8 cellular contexts compared by ENCODE assay signal in genomic region chr6:7389451-7390217, GRCh38. TPM values are rescaled to one million over a fixed set of nuclear protein-coding genes. Genes with fewer than 3 reads are reported as not detected.
DNase-seq lines count a peak whose midpoint lies in the region; ATAC-seq and TF ChIP-seq lines count a peak whose summit lies in the region.

CAGE1 (minus strand) TSS chr6:7389742; CDS start chr6:7387173, 2,569 bp downstream.
RIOK1 (plus strand) TSS chr6:7389808; CDS start chr6:7390003, 195 bp downstream.

- H3K36me3 ChIP-seq in GM23338 (ENCODE audit: insufficient read depth) = peaks cover 2% of the 10 kb centered on the region; the same call in 1 of the 2 replicates

- H3K9me2 ChIP-seq in GM23338 (ENCODE audit: insufficient read depth) = no peaks in the 10 kb centered on the region

- ATAC-seq in GM23338 (peak; percentile 99), natural killer cell (peak; percentile 86 to 97 (median 88))
- peak; percentile 98 for ATAC-seq in activated T-helper 17 cell treated with anti-CD3 and anti-CD28 coated beads, Interleukin-2, amount 50 U/mL, for 72 hours (replicated peaks)

- H3K36me3 Mint-ChIP-seq in GM23338 (ENCODE audit: low read depth) (peaks cover 16% of the 10 kb centered on the region), natural killer cell (no peaks in the 10 kb centered on the region)
- peaks cover 44% of the 10 kb centered on the region for H3K36me3 Mint-ChIP-seq in activated T-helper 17 cell treated with anti-CD3 and anti-CD28 coated beads, Interleukin-2, amount 50 U/mL, for 72 hours (ENCODE audit: low read depth)

- peak; percentile 14 to 31; a peak in 2 of 4 replicates for TF ChIP-seq CTCF in GM23338 (conservative IDR thresholded peaks at IDR 0.05; ENCODE audit: low read depth in 2 of 2)
- no peak for TF ChIP-seq CTCF in natural killer cell (IDR thresholded peaks at IDR 0.05)

- no peaks in the 10 kb centered on the region for H3K9me3 Mint-ChIP-seq in GM23338
- H3K9me3 Mint-ChIP-seq in activated T-helper 17 cell treated with anti-CD3 and anti-CD28 coated beads, Interleukin-2, amount 50 U/mL, for 72 hours = no peaks in the 10 kb centered on the region
- no peaks in the 10 kb centered on the region for H3K9me3 Mint-ChIP-seq in natural killer cell

- peak within 1 kb of the TSS; percentile 93 for H2AFZ ChIP-seq in GM23338

- H3K27ac Mint-ChIP-seq in GM23338 (peak within 1 kb of the TSS; percentile 98), natural killer cell (peak within 1 kb of the TSS; percentile 87 to 88)
- H3K27ac Mint-ChIP-seq in activated T-helper 17 cell treated with anti-CD3 and anti-CD28 coated beads, Interleukin-2, amount 50 U/mL, for 72 hours = peak within 1 kb of the TSS; percentile 77

- H3K27me3 Mint-ChIP-seq in GM23338 (ENCODE audit: insufficient read depth, low read depth, poor library complexity) (peaks cover 3% of the 10 kb centered on the region), natural killer cell (ENCODE audit: low read depth in 2 of 2) (no peaks in the 10 kb centered on the region)
- H3K27me3 Mint-ChIP-seq in activated T-helper 17 cell treated with anti-CD3 and anti-CD28 coated beads, Interleukin-2, amount 50 U/mL, for 72 hours = no peaks in the 10 kb centered on the region

- H3K4me3 Mint-ChIP-seq in GM23338 = peak within 1 kb of the TSS; percentile 92
- H3K4me3 Mint-ChIP-seq in activated T-helper 17 cell treated with anti-CD3 and anti-CD28 coated beads, Interleukin-2, amount 50 U/mL, for 72 hours = peak within 1 kb of the TSS; percentile 85
- H3K4me3 Mint-ChIP-seq in natural killer cell = peak within 1 kb of the TSS; percentile 91

- H3K27ac ChIP-seq in GM23338 (ENCODE audit: low read depth) = peak within 1 kb of the TSS; percentile 88

- peaks cover 17% of the 10 kb centered on the region for H3K4me1 Mint-ChIP-seq in GM23338
- H3K4me1 Mint-ChIP-seq in activated T-helper 17 cell treated with anti-CD3 and anti-CD28 coated beads, Interleukin-2, amount 50 U/mL, for 72 hours = peaks cover 25% of the 10 kb centered on the region
- H3K4me1 Mint-ChIP-seq in natural killer cell = peaks cover 28 to 30% of the 10 kb centered on the region in 2 donors

- H3K79me2 ChIP-seq in GM23338 (replicated peaks; ENCODE audit: insufficient read depth) = peaks cover 34% of the 10 kb centered on the region

- H3F3A ChIP-seq in GM23338 (replicated peaks; ENCODE audit: low read depth) = 0 out of 2 replicates have a peak, but pooled peaks cover 4% of the 10 kb centered on the region

- intact Hi-C loops in natural killer cell (cut with micrococcal nuclease) = loop anchor here (1.0 to 5.0 kb wide), 3 partner anchors 76 to 673 kb away; partner anchors contain the start of genes BLOC1S5, SNRNP48 and SSR1

- H3K4me3 ChIP-seq in GM23338 = peak within 1 kb of the TSS; percentile 82

- no peaks in the 10 kb centered on the region for H3K27me3 ChIP-seq in GM23338 (ENCODE audit: insufficient read depth)

- H3K4me2 ChIP-seq in GM23338 = peak within 1 kb of the TSS; percentile 96

- DNase-seq in EH (ENCODE audit: low read depth) (peak; percentile 97), GM23338 (ENCODE audit: low spot score) (peak; percentile 97), Kasumi-1 (lab: John Stamatoyannopoulos, UW) (peak; percentile 94 to 95), RKO (ENCODE audit: low spot score) (peak; percentile 95), fibroblast of peridontal ligament (ENCODE audit: extremely low read depth) (peak; percentile 90), natural killer cell (peak; percentile 93)
- DNase-seq in stimulated activated naive CD4-positive, alpha-beta T cell (lab: John Stamatoyannopoulos, UW) = peak; percentile 89 to 97 (median 92)

- peaks cover 14% of the 10 kb centered on the region for H4K20me1 ChIP-seq in GM23338 (replicated peaks; ENCODE audit: insufficient read depth)

- H3K4me1 ChIP-seq in GM23338 (ENCODE audit: insufficient read depth) = peaks cover 19% of the 10 kb centered on the region

TF ChIP-seq in GM23338, 12 proteins besides CTCF, POLR2A, EP300 and RAD21:
- TF ChIP-seq POLR2AphosphoS5 (IDR thresholded peaks at IDR 0.05; ENCODE audit: low read depth) = peak; percentile 94
- peak; percentile 72 for TF ChIP-seq ETS1 (IDR thresholded peaks at IDR 0.05)
- TF ChIP-seq ZNF462 (CRISPR knock-in tag; IDR thresholded peaks at IDR 0.05) = no peak

RNA-seq across cellular contexts. Expression of gene CAGE1, which starts in this region (rescaled TPM):
- total RNA-seq in GM23338 (2014; rRNA removed; shearing (Covaris generic)) = 0.07 and 0.08 TPM in 2 replicates
- polyA plus RNA-seq in GM23338 (2016; fragmentation: Nextera tagmentation; extraction: Ambion mirVana) = 0.12 TPM in 1 of 2 replicates, not detected in the other
- total RNA-seq in activated T-helper 17 cell treated with anti-CD3 and anti-CD28 coated beads, Interleukin-2, amount 50 U/mL, for 72 hours = under 1 TPM; 0.16 to 0.30 TPM
- 1 to 10 TPM in 2 of 3 donors, under 1 TPM in 1; 0.70 to 1.3 (median 1.1) TPM for total RNA-seq in natural killer cell

RNA-seq across cellular contexts. Expression of gene RIOK1, which starts in this region (rescaled TPM):
- total RNA-seq in GM23338 (2014; rRNA removed; shearing (Covaris generic)) = 15.5 and 15.7 TPM in 2 replicates
- polyA plus RNA-seq in GM23338 (2016; fragmentation: Nextera tagmentation; extraction: Ambion mirVana) = 26.4 and 34.3 TPM in 2 replicates
- total RNA-seq in activated T-helper 17 cell treated with anti-CD3 and anti-CD28 coated beads, Interleukin-2, amount 50 U/mL, for 72 hours = 10 to 100 TPM; 23.4 to 48.9 TPM
- total RNA-seq in natural killer cell = 10 to 100 TPM; 36.8 to 48.4 (median 38.2) TPM

Comparison
In these comparisons a context has a peak if more than half of its experiments do, and no peak if none do; other contexts are left out.
1. Peak in every context shown above with its lines: DNase-seq, ATAC-seq, H3K4me3 ChIP-seq and H3K27ac ChIP-seq.